18 cellular contexts compared by ENCODE assay signal in genomic region chr19:51552608-51552995, GRCh38. TPM values are rescaled to one million over a fixed set of nuclear protein-coding genes. Genes with fewer than 3 reads are reported as not detected.
"Had no signal": no experiment of that assay in that cellular context is flagged by ENCODE, and none has a peak within 500 bp of the region (broad histone marks: within the 10 kb centered on the region; RNA-seq: fewer than 3 reads in every experiment).

No MANE protein-coding gene starts in this region.

- H3K36me3 Mint-ChIP-seq: activated naive CD4-positive, alpha-beta T cell treated with anti-CD3 and anti-CD28 coated beads, Interleukin-2, amount 50 U/mL, for 24 hours; brain had no signal

- H3K9me3 Mint-ChIP-seq: activated CD8-positive, alpha-beta T cell treated with anti-CD3 and anti-CD28 coated beads for 36 hours; activated naive CD8-positive, alpha-beta T cell treated with anti-CD3 and anti-CD28 coated beads, Interleukin-2, amount 50 U/mL, for 24 hours; T-helper 1 cell treated with Interleukin-12 subunit alpha and Interleukin-12 subunit beta and Interleukin-4 antibody, amounts not matched to agents 30 μg/mL and 1 μg/mL, for 36 hours had no signal

- H3K4me1 Mint-ChIP-seq: brain had no signal

- DNase-seq: activated CD8-positive, alpha-beta memory T cell treated with anti-CD3 and anti-CD28 coated beads, Interleukin-2, amount 50 U/mL, for 4 hours; MM.1S; NCI-H1105 treated with DMSO at 0.1 percent for 48 hours; NCI-H1436 treated with DMSO at 0.1 percent for 48 hours; NCI-H187; NCI-H2081; NCI-H510A treated with DMSO at 0.1 percent for 48 hours had no signal

- H3K27ac Mint-ChIP-seq: activated CD4-positive, alpha-beta T cell treated with anti-CD3 and anti-CD28 coated beads for 36 hours; activated CD8-positive, alpha-beta T cell treated with anti-CD3 and anti-CD28 coated beads for 36 hours; activated naive CD4-positive, alpha-beta T cell treated with anti-CD3 and anti-CD28 coated beads, Interleukin-2, amount 50 U/mL, for 24 hours; activated naive CD8-positive, alpha-beta T cell treated with anti-CD3 and anti-CD28 coated beads, Interleukin-2, amount 50 U/mL, for 24 hours; T-helper 1 cell treated with Interleukin-12 subunit alpha and Interleukin-12 subunit beta and Interleukin-4 antibody, amounts not matched to agents 30 μg/mL and 1 μg/mL, for 36 hours had no signal

- ATAC-seq: activated CD8-positive, alpha-beta T cell treated with anti-CD3 and anti-CD28 coated beads for 36 hours; activated naive CD8-positive, alpha-beta T cell treated with anti-CD3 and anti-CD28 coated beads, Interleukin-2, amount 50 U/mL, for 24 hours had no signal

- FAIRE-seq: astrocyte, RCC 7860, TTC549 had no signal

- H3K4me3 Mint-ChIP-seq: activated CD4-positive, alpha-beta T cell treated with anti-CD3 and anti-CD28 coated beads for 36 hours; activated CD8-positive, alpha-beta T cell treated with anti-CD3 and anti-CD28 coated beads for 36 hours; activated naive CD4-positive, alpha-beta T cell treated with anti-CD3 and anti-CD28 coated beads, Interleukin-2, amount 50 U/mL, for 24 hours; activated naive CD8-positive, alpha-beta T cell treated with anti-CD3 and anti-CD28 coated beads, Interleukin-2, amount 50 U/mL, for 24 hours; T-helper 1 cell treated with Interleukin-12 subunit alpha and Interleukin-12 subunit beta and Interleukin-4 antibody, amounts not matched to agents 30 μg/mL and 1 μg/mL, for 36 hours had no signal

RNA-seq across cellular contexts. Expression of gene SIGLEC6, which starts 21.1 kb away (rescaled TPM):
- total RNA-seq: activated CD4-positive, alpha-beta T cell treated with anti-CD3 and anti-CD28 coated beads for 36 hours; activated CD8-positive, alpha-beta T cell treated with anti-CD3 and anti-CD28 coated beads for 36 hours; astrocyte; PC-3; SK-MEL-5 had no signal

RNA-seq across cellular contexts. Expression of gene SIGLEC12, which starts 51.0 kb away (rescaled TPM):
- total RNA-seq: astrocyte, PC-3, SK-MEL-5 had no signal
